Comparison of ENCODE assay signal across 10 cellular contexts in genomic region chr19:46731007-46731501, GRCh38. TPM values are rescaled to one million over a fixed set of nuclear protein-coding genes. Genes with fewer than 3 reads are reported as not detected.
DNase-seq lines count a peak whose midpoint lies in the region; ATAC-seq and TF ChIP-seq lines count a peak whose summit lies in the region.
"Had no signal": no experiment of that assay in that cellular context is flagged by ENCODE, and none has a peak within 500 bp of the region (broad histone marks: within the 10 kb centered on the region; RNA-seq: fewer than 3 reads in every experiment).

No MANE protein-coding gene starts in this region.

- intact Hi-C loops in colonic mucosa (cut with DNase I): no loop called here

- in situ Hi-C loops in KBM-7 (cut with MboI; ENCODE audit: low pct_unique_long_range_greater_than_20kb, low sequenced_read_pairs): no loop called here

- H3K4me3 ChIP-seq in AG10803 (ENCODE audit: low read length): no peak overlapping the region
- H3K4me3 ChIP-seq in colonic mucosa: no peak overlapping the region
- H3K4me3 ChIP-seq: pancreas had no signal

- H3K9ac ChIP-seq in colonic mucosa (ENCODE audit: low read depth in 2 of 2, low read length in 2 of 2): peak overlapping the region in 1 of 2 donors; percentile 5

- H3K4me1 ChIP-seq in colonic mucosa: no peaks in the 10 kb centered on the region
- H3K4me1 ChIP-seq: pancreas had no signal

- DNase-seq in AG10803 (ENCODE audit: low read depth): peak; percentile 78
- peak; percentile 89 for DNase-seq in KBM-7
- DNase-seq in astrocyte of the hippocampus (ENCODE audit: low read depth, low spot score): peak; percentile 96
- peak; percentile 46 for DNase-seq in medulla oblongata (ENCODE audit: extremely low spot score)
- no peak for DNase-seq in NCI-H748 treated with DMSO at 0.1 percent for 48 hours (lab: John Stamatoyannopoulos, UW)
- no peak for DNase-seq in activated CD4-positive, alpha-beta T cell treated with anti-CD3 and anti-CD28 coated beads for 48 hours
- no peak for DNase-seq in colonic mucosa
- DNase-seq: activated gamma-delta T cell had no signal

- H3K9me3 ChIP-seq in colonic mucosa: no peaks in the 10 kb centered on the region
- H3K9me3 ChIP-seq: pancreas had no signal

- TF ChIP-seq CTCF in AG10803 (conservative IDR thresholded peaks at IDR 0.05; ENCODE audit: low read length) (no peak), colonic mucosa (IDR thresholded peaks at IDR 0.05) (no peak)

- H3K27me3 ChIP-seq in colonic mucosa: no peaks in the 10 kb centered on the region
- H3K27me3 ChIP-seq: pancreas had no signal

- ATAC-seq in GM21576 (IDR thresholded peaks at IDR 0.05; ENCODE audit: unreplicated experiment): no peak

- no peak overlapping the region for H3K27ac ChIP-seq in colonic mucosa
- H3K27ac ChIP-seq: pancreas had no signal

- peaks cover 41% of the 10 kb centered on the region for H3K36me3 ChIP-seq in colonic mucosa

RNA-seq across cellular contexts. Expression of gene PRKD2, which starts 14.1 kb away (rescaled TPM):
- 10 to 100 TPM; 60.9 to 61.8 TPM for total RNA-seq in colonic mucosa

RNA-seq across cellular contexts. Expression of gene FKRP, which starts 14.8 kb away (rescaled TPM):
- 10 to 100 TPM in 1 of 2 donors, 1 to 10 TPM in 1; 8.4 to 10.4 TPM for total RNA-seq in colonic mucosa

RNA-seq across cellular contexts. Expression of gene STRN4, which starts 15.2 kb away (rescaled TPM):
- total RNA-seq in colonic mucosa: 10 to 100 TPM; 56.5 to 90.0 TPM

RNA-seq across cellular contexts. Expression of gene SLC1A5, which starts 57.3 kb away (rescaled TPM):
- total RNA-seq in colonic mucosa: 100 to 1,000 TPM in 1 of 2 donors, 10 to 100 TPM in 1; 84.3 to 169 TPM

Comparison
In these comparisons a context has a peak if more than half of its experiments do, and no peak if none do; other contexts are left out.
1. DNase-seq: peak in AG10803 (single experiment), KBM-7 (single experiment), astrocyte of the hippocampus (single experiment) and medulla oblongata (single experiment); none in NCI-H748 treated with DMSO at 0.1 percent for 48 hours (single experiment), activated CD4-positive, alpha-beta T cell treated with anti-CD3 and anti-CD28 coated beads for 48 hours (single experiment) and colonic mucosa (single experiment).